8 cellular contexts compared by ENCODE assay signal in the genomic region with DNA sequence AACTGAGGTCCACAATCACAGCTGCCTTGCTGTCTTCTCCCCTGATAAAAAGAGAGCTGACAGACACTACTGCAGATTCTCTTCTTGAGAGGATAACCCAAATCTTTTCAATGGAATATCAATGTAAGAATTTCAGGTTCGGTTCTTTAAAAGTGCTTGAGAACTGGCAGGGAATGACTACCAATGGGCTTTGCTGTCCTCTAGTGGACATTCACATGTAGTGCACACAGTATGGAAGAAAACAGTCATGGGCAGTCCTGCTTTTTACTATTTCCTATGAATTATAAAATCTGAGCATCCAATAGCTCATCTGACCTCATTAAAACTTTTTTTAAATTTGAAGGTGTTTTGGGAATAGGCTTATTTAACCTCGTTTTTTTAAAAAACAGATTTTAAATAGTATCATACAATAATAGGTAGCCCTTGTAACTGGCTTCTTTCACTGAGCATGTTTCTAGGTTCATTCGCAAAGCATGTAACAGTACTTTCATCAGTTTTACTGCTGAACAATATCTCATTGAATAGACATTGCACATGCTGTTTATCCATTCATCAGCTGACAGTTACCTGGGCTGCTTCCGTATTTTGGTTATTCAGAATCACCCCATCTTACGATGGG. TPM values are rescaled to one million over a fixed set of nuclear protein-coding genes. Genes with fewer than 3 reads are reported as not detected.
DNase-seq lines count a peak whose midpoint lies in the region; ATAC-seq, FAIRE-seq and TF ChIP-seq lines count a peak whose summit lies in the region.

No MANE protein-coding gene starts in this region.

- peak; percentile 59 for ATAC-seq in stimulated activated memory B cell treated with anti-CD40 and anti-IgM and Interleukin-4, amounts not matched to agents 10 μg/mL and 1 μg/mL and 100 μg/mL, for 72 hours
- no peak for ATAC-seq in HG02981 (IDR thresholded peaks at IDR 0.05; ENCODE audit: unreplicated experiment)
- ATAC-seq in GM21528 (IDR thresholded peaks at IDR 0.05; ENCODE audit: low FRiP score, unreplicated experiment): no peak

- H3K27me3 ChIP-seq in astrocyte (ENCODE audit: insufficient read depth, low read length): no peaks in the 10 kb centered on the region

- H3K9me3 ChIP-seq in astrocyte (ENCODE audit: insufficient read depth, low read depth, low read length): no peaks in the 10 kb centered on the region

- FAIRE-seq in GM12892 (lab: Jason Lieb, UNC) (peak; percentile 42), astrocyte (lab: Jason Lieb, UNC) (peak; percentile 32)

- DNase-seq in AG20443 (ENCODE audit: low spot score): peak; percentile 75
- DNase-seq in GM12892 (ENCODE audit: insufficient read length): no peak
- peak; percentile 56 for DNase-seq in NCI-H2171 treated with DMSO at 0.1 percent for 48 hours (lab: John Stamatoyannopoulos, UW)
- DNase-seq in astrocyte (ENCODE audit: low read depth): peak; percentile 31
- peak; percentile 69 for DNase-seq in iPS-NIHi11 (ENCODE audit: low spot score)

- peaks cover 16% of the 10 kb centered on the region for H3K36me3 Mint-ChIP-seq in astrocyte (ENCODE audit: low read depth, unreplicated experiment)
- peaks cover 61% of the 10 kb centered on the region for H3K36me3 Mint-ChIP-seq in stimulated activated memory B cell treated with anti-CD40 and anti-IgM and Interleukin-4, amounts not matched to agents 10 μg/mL and 1 μg/mL and 100 μg/mL, for 72 hours

- no peak overlapping the region for H3K9ac ChIP-seq in astrocyte (ENCODE audit: low read length)

- no peak overlapping the region for H2AFZ ChIP-seq in astrocyte (ENCODE audit: low read depth, low read length)

- H3K27ac ChIP-seq in astrocyte (ENCODE audit: low read depth, low read length): no peak overlapping the region

- H3K4me1 Mint-ChIP-seq in astrocyte (ENCODE audit: low read depth, unreplicated experiment): peaks cover 4% of the 10 kb centered on the region
- H3K4me1 Mint-ChIP-seq in stimulated activated memory B cell treated with anti-CD40 and anti-IgM and Interleukin-4, amounts not matched to agents 10 μg/mL and 1 μg/mL and 100 μg/mL, for 72 hours: peaks cover 9% of the 10 kb centered on the region

- no peak for TF ChIP-seq POLR2A in GM12892 (IDR thresholded peaks at IDR 0.05; ENCODE audit: low read depth, low read length)

- H3K4me3 Mint-ChIP-seq in astrocyte (ENCODE audit: unreplicated experiment): no peak overlapping the region
- no peak overlapping the region for H3K4me3 Mint-ChIP-seq in stimulated activated memory B cell treated with anti-CD40 and anti-IgM and Interleukin-4, amounts not matched to agents 10 μg/mL and 1 μg/mL and 100 μg/mL, for 72 hours

- peaks cover 47% of the 10 kb centered on the region for H4K20me1 ChIP-seq in astrocyte (ENCODE audit: insufficient read depth, low read length)

- H3K36me3 ChIP-seq in astrocyte (ENCODE audit: insufficient read depth, low read length): peaks cover 63% of the 10 kb centered on the region

- H3K79me2 ChIP-seq in astrocyte (ENCODE audit: insufficient read depth, low read length): peaks cover 14% of the 10 kb centered on the region

- no peak overlapping the region for H3K4me2 ChIP-seq in astrocyte (ENCODE audit: low read length)

- no peaks in the 10 kb centered on the region for H3K27me3 Mint-ChIP-seq in astrocyte (ENCODE audit: low read depth, unreplicated experiment)
- no peaks in the 10 kb centered on the region for H3K27me3 Mint-ChIP-seq in stimulated activated memory B cell treated with anti-CD40 and anti-IgM and Interleukin-4, amounts not matched to agents 10 μg/mL and 1 μg/mL and 100 μg/mL, for 72 hours

- H3K9me3 Mint-ChIP-seq in astrocyte (ENCODE audit: unreplicated experiment): no peaks in the 10 kb centered on the region
- H3K9me3 Mint-ChIP-seq in stimulated activated memory B cell treated with anti-CD40 and anti-IgM and Interleukin-4, amounts not matched to agents 10 μg/mL and 1 μg/mL and 100 μg/mL, for 72 hours: no peaks in the 10 kb centered on the region

- no peak overlapping the region for H3K4me3 ChIP-seq in astrocyte (ENCODE audit: insufficient read depth, low read depth, low read length)

- TF ChIP-seq CTCF in astrocyte (IDR thresholded peaks at IDR 0.05; ENCODE audit: insufficient read depth, low read depth, low read length): peak; percentile 100

- H3K4me1 ChIP-seq in astrocyte (ENCODE audit: insufficient read depth, low read length): no peaks in the 10 kb centered on the region

- no peak overlapping the region for H3K27ac Mint-ChIP-seq in astrocyte (ENCODE audit: unreplicated experiment)
- H3K27ac Mint-ChIP-seq in stimulated activated memory B cell treated with anti-CD40 and anti-IgM and Interleukin-4, amounts not matched to agents 10 μg/mL and 1 μg/mL and 100 μg/mL, for 72 hours: no peak overlapping the region

RNA-seq across cellular contexts. Expression of a gene that starts 18.3 kb away (rescaled TPM):
- polyA plus RNA-seq in GM12892 (2012; ENCODE audit: missing spikeins): not detected
- 1.5 and 1.7 TPM in 2 replicates for total RNA-seq in astrocyte
